8 cellular contexts compared by ENCODE assay signal in the genomic region with DNA sequence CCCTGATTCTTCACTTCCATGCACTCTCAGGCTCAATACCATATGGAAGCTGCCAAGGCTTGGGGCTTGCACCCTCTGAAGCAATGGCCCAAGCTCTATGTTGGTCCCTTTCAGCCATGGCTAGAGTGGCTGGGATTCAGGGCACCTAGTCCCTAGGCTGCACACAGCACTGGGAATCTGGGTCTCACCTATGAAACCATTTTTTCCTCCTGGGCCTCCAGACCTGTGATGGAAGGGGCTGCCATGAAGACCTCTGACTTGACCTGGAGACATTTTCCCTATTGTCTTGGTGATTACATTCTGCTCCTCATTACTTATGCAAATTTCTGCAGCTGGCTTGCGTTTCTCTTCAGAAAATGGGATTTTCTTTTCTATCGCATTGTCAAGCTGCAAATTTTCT.
"Had no signal": no experiment of that assay in that cellular context is flagged by ENCODE, and none has a peak within 500 bp of the region (broad histone marks: within the 10 kb centered on the region; RNA-seq: fewer than 3 reads in every experiment).

No MANE protein-coding gene starts in this region.

- H3K4me1 ChIP-seq: HAP-1 had no signal

- H3K9me3 ChIP-seq: HAP-1 had no signal

- ATAC-seq: HCT116 had no signal

- FAIRE-seq: HTR-8/SVneo had no signal

- H3K4me3 ChIP-seq: HAP-1 had no signal

- H3K9ac ChIP-seq: KMS-11 had no signal

- H3K36me3 ChIP-seq: HAP-1 had no signal

- H3K4me2 ChIP-seq: KMS-11 had no signal

- DNase-seq: GOT3, H7, IMR-90, KBM-7 had no signal

- H3K27ac ChIP-seq: KMS-11 had no signal
